In genomic region chr2:67918471-67918870, GRCh38 we compare ENCODE assay signal across 19 cellular contexts.
"Had no signal": no experiment of that assay in that cellular context is flagged by ENCODE, and none has a peak within 500 bp of the region (broad histone marks: within the 10 kb centered on the region; RNA-seq: fewer than 3 reads in every experiment).

No MANE protein-coding gene starts in this region.

- H3K4me1 ChIP-seq: suprapubic skin had no signal

- H3K27ac ChIP-seq: SK-N-MC had no signal

- H3K36me3 ChIP-seq: sigmoid colon, suprapubic skin had no signal

- DNase-seq: activated CD4-positive, alpha-beta T cell treated with anti-CD3 and anti-CD28 coated beads, Interleukin-2, amount 50 U/mL, for 1 hour; activated CD4-positive, CD25-positive, alpha-beta regulatory T cell; activated T-cell treated with anti-CD3 and anti-CD28 coated beads, Interleukin-2, amount 50 U/mL, for 1 hour; amygdala; effector CD8-positive, alpha-beta T cell; erythroblast; left colon; mucosa of descending colon; nucleus accumbens; sigmoid colon; stimulated activated CD4-positive, alpha-beta T cell treated with anti-CD3 and anti-CD28 coated beads, Interleukin-12 subunit alpha, Interleukin-12 subunit beta, amount 100 ng/mL, for 4 hours; stimulated activated CD4-positive, alpha-beta T cell treated with anti-CD3 and anti-CD28 coated beads, Interleukin-2, amount 100 ng/mL, for 48 hours; stimulated activated naive CD4-positive, alpha-beta T cell treated with Interleukin-2 at 50 U/mL for 16 hours; T-helper 2 cell had no signal

- H3K4me3 ChIP-seq: lung, mucosa of descending colon, sigmoid colon, SK-N-MC, suprapubic skin had no signal

- H3K27me3 ChIP-seq: sigmoid colon, suprapubic skin had no signal

- H3K9me3 ChIP-seq: mucosa of descending colon, sigmoid colon, suprapubic skin had no signal

- FAIRE-seq: colon, TTC549 had no signal
